8 cellular contexts compared by ENCODE assay signal in the genomic region with DNA sequence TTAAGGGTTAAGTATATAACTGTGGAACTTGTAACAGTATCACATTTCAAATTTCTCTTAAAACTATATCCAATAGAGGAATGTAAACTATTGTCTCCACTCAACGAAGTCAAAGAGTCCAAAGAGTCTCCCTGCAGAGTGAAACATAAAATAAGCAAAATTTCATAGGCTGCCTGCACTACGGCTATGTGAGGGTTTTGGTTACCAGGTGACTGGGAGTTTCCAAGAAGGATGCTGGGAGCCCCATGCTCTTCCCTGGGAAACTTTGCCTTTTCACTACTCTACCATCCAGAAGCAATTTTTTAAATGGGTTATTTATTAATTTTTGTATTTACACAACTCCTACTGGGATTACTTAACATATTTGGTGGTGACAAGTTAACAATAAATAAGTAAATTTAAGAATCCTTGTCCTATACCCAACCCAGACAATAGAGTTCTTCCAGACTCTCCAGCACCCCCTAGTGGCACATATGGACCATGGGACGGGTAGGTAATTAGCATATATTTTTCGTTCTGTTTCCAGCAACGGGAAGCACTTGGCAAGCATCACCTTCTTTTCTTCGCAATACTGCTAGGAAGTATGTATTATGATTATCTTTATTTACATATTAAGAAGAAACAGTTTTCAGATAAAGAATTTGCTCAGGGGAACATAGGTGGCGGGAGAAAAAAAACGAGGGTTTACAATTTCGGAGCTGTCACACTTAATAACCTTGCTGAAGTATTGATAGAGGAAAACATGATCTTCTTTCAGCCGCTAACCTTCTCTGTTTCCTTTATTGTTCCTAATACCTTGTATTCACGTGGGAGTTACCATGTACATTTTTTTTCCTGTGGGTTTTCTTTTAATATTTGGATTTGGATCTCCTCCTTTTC. TPM values are rescaled to one million over a fixed set of nuclear protein-coding genes. Genes with fewer than 3 reads are reported as not detected.
DNase-seq lines count a peak whose midpoint lies in the region; ATAC-seq and TF ChIP-seq lines count a peak whose summit lies in the region.

No MANE protein-coding gene starts in this region.

- no TSS peak for BruUV-seq in OCI-LY7 (replicated peaks; lab: Mats Ljungman, UMichigan)

- H3K4me1 ChIP-seq in CD8-positive, alpha-beta memory T cell (ENCODE audit: insufficient read depth, low read length): no peaks in the 10 kb centered on the region
- no peaks in the 10 kb centered on the region for H3K4me1 ChIP-seq in OCI-LY7 (ENCODE audit: insufficient read depth, low read length, poor library complexity, severe bottlenecking)

- H4K20me1 ChIP-seq in OCI-LY7 (ENCODE audit: insufficient read depth, low read length): no peaks in the 10 kb centered on the region

- POLR2A ChIA-PET in CD8-positive, alpha-beta memory T cell (lab: Charles Lee): no interaction called here
- POLR2A ChIA-PET in OCI-LY7 (lab: Charles Lee): interaction anchor here (0.6 to 1.2 kb wide), 6 partner anchors 21 to 715 kb away, joined by 3 to 4 read pairs (median 3); a partner anchor contains a TSS

- no peak overlapping the region for H3K4me3 Mint-ChIP-seq in CD8-positive, alpha-beta memory T cell

- no peaks in the 10 kb centered on the region for H3K27me3 ChIP-seq in CD8-positive, alpha-beta memory T cell (ENCODE audit: insufficient read depth, low read length, poor library complexity, severe bottlenecking)

- H3K4me3 ChIP-seq in CD8-positive, alpha-beta memory T cell (ENCODE audit: low read length): no peak overlapping the region
- H3K4me3 ChIP-seq in OCI-LY7 (ENCODE audit: low read depth, low read length, poor library complexity, severe bottlenecking): no peak overlapping the region

- H2AFZ ChIP-seq in OCI-LY7 (ENCODE audit: low read length): no peak overlapping the region

- no peaks in the 10 kb centered on the region for H3K4me1 Mint-ChIP-seq in CD8-positive, alpha-beta memory T cell

- H3K9me3 ChIP-seq in CD8-positive, alpha-beta memory T cell (ENCODE audit: low read length): no peaks in the 10 kb centered on the region
- H3K9me3 ChIP-seq in OCI-LY7 (ENCODE audit: low read length): no peaks in the 10 kb centered on the region

- H3K4me2 ChIP-seq in OCI-LY7 (ENCODE audit: low read length): no peak overlapping the region

- H3K36me3 Mint-ChIP-seq in CD8-positive, alpha-beta memory T cell: no peaks in the 10 kb centered on the region

- CTCF ChIA-PET in CD8-positive, alpha-beta memory T cell (lab: Charles Lee): interaction anchor here (1.4 kb wide), 1 partner anchor 10 kb away, joined by 4 read pairs; no protein-coding TSS in a partner anchor
- CTCF ChIA-PET in OCI-LY7 (lab: Charles Lee; ENCODE audit: unreplicated experiment): no interaction called here

- no peaks in the 10 kb centered on the region for H3K36me3 ChIP-seq in CD8-positive, alpha-beta memory T cell (ENCODE audit: insufficient read depth, low read length)
- H3K36me3 ChIP-seq in OCI-LY7 (ENCODE audit: insufficient read depth, low read length): no peaks in the 10 kb centered on the region

- ATAC-seq in GM18907 (IDR thresholded peaks at IDR 0.05; ENCODE audit: unreplicated experiment) (peak; percentile 76), HG03575 (IDR thresholded peaks at IDR 0.05; ENCODE audit: extremely low read depth, insufficient number of reproducible peaks, low FRiP score, unreplicated experiment) (peak; percentile 84)

- intact Hi-C loops in OCI-LY7 (cut with micrococcal nuclease; ENCODE audit: unreplicated experiment): loop anchor here (1.0 kb wide), 2 partner anchors 107 to 125 kb away; no protein-coding TSS in a partner anchor

- no peaks in the 10 kb centered on the region for H3K79me2 ChIP-seq in OCI-LY7 (ENCODE audit: insufficient read depth, low read depth, low read length)

- DNase-seq in CD8-positive, alpha-beta memory T cell: peak; percentile 1 to 44 (median 2)
- peak; percentile 65 for DNase-seq in OCI-LY7 (ENCODE audit: low spot score)
- peak; percentile 45 for DNase-seq in amniotic epithelial cell (ENCODE audit: low read depth)
- DNase-seq in hepatic stellate cell (ENCODE audit: low spot score): peak; percentile 37
- peak in 2 of 3 donors; percentile 9 to 35 for DNase-seq in stimulated activated CD4-positive, alpha-beta T cell treated with anti-CD3 and anti-CD28 coated beads, Interleukin-12 subunit alpha, Interleukin-12 subunit beta, amount 100 ng/mL, for 48 hours (ENCODE audit: low read depth in 2 of 3, low spot score in 1 of 3)
- DNase-seq in ureter (ENCODE audit: low spot score): no peak

- H3K9me3 Mint-ChIP-seq in CD8-positive, alpha-beta memory T cell: no peaks in the 10 kb centered on the region

- no peaks in the 10 kb centered on the region for H3K9me2 ChIP-seq in OCI-LY7 (ENCODE audit: insufficient read depth, low read length)

- H3K27ac ChIP-seq in CD8-positive, alpha-beta memory T cell (ENCODE audit: low read depth, low read length): no peak overlapping the region
- H3K27ac ChIP-seq in OCI-LY7 (ENCODE audit: low read depth, low read length, poor library complexity, severe bottlenecking): no peak overlapping the region

- no peak overlapping the region for H3K27ac Mint-ChIP-seq in CD8-positive, alpha-beta memory T cell

- peaks cover 9 to 12% of the 10 kb centered on the region in 2 donors for H3K27me3 Mint-ChIP-seq in CD8-positive, alpha-beta memory T cell

- peak; percentile 96 for TF ChIP-seq CTCF in OCI-LY7 (conservative IDR thresholded peaks at IDR 0.05; ENCODE audit: low read length)

RNA-seq across cellular contexts. Expression of a gene that starts 3.5 kb away (rescaled TPM):
- total RNA-seq in CD8-positive, alpha-beta memory T cell: not detected
- not detected for polyA plus RNA-seq in CD8-positive, alpha-beta memory T cell
- not detected in 2 replicates for total RNA-seq in OCI-LY7 (2014; rRNA removed; shearing (Covaris generic))
- total RNA-seq in OCI-LY7 (2022) (not detected in 2 replicates), ureter (6.7 TPM)

RNA-seq across cellular contexts. Expression of a gene that starts 59.7 kb away (rescaled TPM):
- total RNA-seq in CD8-positive, alpha-beta memory T cell: not detected
- not detected for polyA plus RNA-seq in CD8-positive, alpha-beta memory T cell
- total RNA-seq in OCI-LY7 (2014; rRNA removed; shearing (Covaris generic)): 0.38 and 1.2 TPM in 2 replicates
- total RNA-seq in OCI-LY7 (2022): 0.34 and 0.98 TPM in 2 replicates
- 0.18 TPM for total RNA-seq in ureter
